Comparison of ENCODE assay signal across 20 cellular contexts in genomic region chr12:76055393-76055792, GRCh38. TPM values are rescaled to one million over a fixed set of nuclear protein-coding genes. Genes with fewer than 3 reads are reported as not detected.
DNase-seq lines count a peak whose midpoint lies in the region; ATAC-seq, FAIRE-seq and TF ChIP-seq lines count a peak whose summit lies in the region.
"Had no signal": no experiment of that assay in that cellular context is flagged by ENCODE, and none has a peak within 500 bp of the region (broad histone marks: within the 10 kb centered on the region; RNA-seq: fewer than 3 reads in every experiment).

No MANE protein-coding gene starts in this region.

- intact Hi-C loops in activated CD8-positive, alpha-beta T cell treated with anti-CD3 and anti-CD28 coated beads for 36 hours (cut with micrococcal nuclease): no loop called here
- intact Hi-C loops in activated CD4-positive, alpha-beta T cell treated with anti-CD3 and anti-CD28 coated beads, Interleukin-2, amount 10 ng/mL, durations not matched to agents 24 days and 14 days (cut with micrococcal nuclease): no loop called here

- H3K27ac Mint-ChIP-seq in HFFc6: no peak overlapping the region
- no peak overlapping the region for H3K27ac Mint-ChIP-seq in activated CD8-positive, alpha-beta T cell treated with anti-CD3 and anti-CD28 coated beads for 36 hours
- H3K27ac Mint-ChIP-seq in activated CD4-positive, alpha-beta T cell treated with anti-CD3 and anti-CD28 coated beads, Interleukin-2, amount 10 ng/mL, durations not matched to agents 24 days and 14 days: no peak overlapping the region
- H3K27ac Mint-ChIP-seq: CD8-positive, alpha-beta T cell had no signal

- H3K27me3 ChIP-seq in iPS-20b (ENCODE audit: insufficient read depth, low read length): no peaks in the 10 kb centered on the region
- H3K27me3 ChIP-seq: BLaER1 had no signal

- POLR2A ChIA-PET in A549 (lab: Yijun Ruan, JAX): no interaction called here
- POLR2A ChIA-PET in activated CD8-positive, alpha-beta T cell treated with anti-CD3 and anti-CD28 coated beads for 36 hours (lab: Charles Lee): interaction anchor here (1.2 to 1.3 kb wide), 2 partner anchors 12 to 18 kb away, joined by 3 to 5 read pairs; no protein-coding TSS in a partner anchor

- CTCF ChIA-PET in A549 (lab: Yijun Ruan, JAX): interaction anchor here (0.9 to 1.5 kb wide), 3 partner anchors 103 to 401 kb away, joined by 3 to 4 read pairs (median 3); partner anchors contain the start of gene BBS10
- CTCF ChIA-PET in activated CD8-positive, alpha-beta T cell treated with anti-CD3 and anti-CD28 coated beads for 36 hours (lab: Charles Lee): interaction anchor here (1.4 kb wide), 1 partner anchor 570 kb away, joined by 3 read pairs; no protein-coding TSS in a partner anchor

- no peak for DNase-seq in A549 (ENCODE audit: low read depth in 1 of 2, low spot score in 1 of 2)
- no peak for DNase-seq in HFFc6
- no peak for DNase-seq in choroid plexus epithelial cell (ENCODE audit: low read depth)
- DNase-seq in GM19239 (ENCODE audit: insufficient read length, low spot score): no peak
- no peak for DNase-seq in NCI-H1105 treated with DMSO at 0.1 percent for 48 hours (lab: John Stamatoyannopoulos, UW)
- no peak for DNase-seq in activated CD8-positive, alpha-beta T cell treated with anti-CD3 and anti-CD28 coated beads for 36 hours
- no peak for DNase-seq in activated CD4-positive, alpha-beta T cell treated with anti-CD3 and anti-CD28 coated beads, Interleukin-2, amount 10 ng/mL, durations not matched to agents 24 days and 14 days
- DNase-seq: 8988T; CD8-positive, alpha-beta T cell; DMS79 treated with DMSO at 0.1 percent for 48 hours; KBM-7; NCI-H146; NCI-H2081; NCI-H510A; NCI-H82 had no signal

- no peak overlapping the region for H3K27ac ChIP-seq in A549
- peak overlapping the region; percentile 27 for H3K27ac ChIP-seq in iPS-20b (ENCODE audit: low read length)
- H3K27ac ChIP-seq: BLaER1, HL-60, SK-N-MC had no signal

- H3K4me3 ChIP-seq in A549 (no peak overlapping the region), choroid plexus epithelial cell (ENCODE audit: low read depth, low read length) (no peak overlapping the region), iPS-20b (ENCODE audit: low read length) (peak overlapping the region; percentile 12; the same call in 1 of the 2 replicates)
- H3K4me3 ChIP-seq: BLaER1, SK-N-MC had no signal

- H3K9ac ChIP-seq in iPS-20b (ENCODE audit: low read depth, low read length): 0 out of 2 replicates have a peak overlapping the region, but pooled peaks have one; percentile 24
- H3K9ac ChIP-seq: BLaER1 had no signal

- TF ChIP-seq CTCF in A549 (IDR thresholded peaks at IDR 0.05) (no peak), HFFc6 (IDR thresholded peaks at IDR 0.05) (peak; percentile 14; the same call in 1 of the 2 replicates), choroid plexus epithelial cell (conservative IDR thresholded peaks at IDR 0.05; ENCODE audit: low read depth, low read length) (peak; percentile 15)
- no peak for TF ChIP-seq CTCF in activated CD8-positive, alpha-beta T cell treated with anti-CD3 and anti-CD28 coated beads for 36 hours (IDR thresholded peaks at IDR 0.05)

- 80% methylated on average over 2 of the region's 2 CpGs for whole genome bisulfite sequencing in A549 (ENCODE audit: missing lambda C conversion rate)

- H3K36me3 Mint-ChIP-seq in HFFc6 (ENCODE audit: low read depth): peaks cover 62% of the 10 kb centered on the region
- peaks cover 68% of the 10 kb centered on the region for H3K36me3 Mint-ChIP-seq in activated CD8-positive, alpha-beta T cell treated with anti-CD3 and anti-CD28 coated beads for 36 hours (ENCODE audit: low read depth)
- peaks cover 66% of the 10 kb centered on the region for H3K36me3 Mint-ChIP-seq in activated CD4-positive, alpha-beta T cell treated with anti-CD3 and anti-CD28 coated beads, Interleukin-2, amount 10 ng/mL, durations not matched to agents 24 days and 14 days (ENCODE audit: low read depth)

- H3K9me3 ChIP-seq in A549 (no peaks in the 10 kb centered on the region), iPS-20b (ENCODE audit: insufficient read depth, low read depth, low read length) (no peaks in the 10 kb centered on the region)
- H3K9me3 ChIP-seq: BLaER1 had no signal

- no peak for TF ChIP-seq EP300 in A549 (IDR thresholded peaks at IDR 0.05)

- ATAC-seq in A549: peak in 1 of 2 experiments; percentile 39; a peak in 1 of 6 replicates
- no peak for ATAC-seq in activated CD8-positive, alpha-beta T cell treated with anti-CD3 and anti-CD28 coated beads for 36 hours
- ATAC-seq: CD8-positive, alpha-beta T cell had no signal

- TF ChIP-seq POLR2A in A549 (IDR thresholded peaks at IDR 0.05; ENCODE audit: low read length): no peak

- H3K4me1 ChIP-seq in A549: peaks cover 9% of the 10 kb centered on the region; the same call in 2 of the 3 replicates
- H3K4me1 ChIP-seq in iPS-20b (ENCODE audit: insufficient read depth, low read length): peaks cover 26% of the 10 kb centered on the region
- H3K4me1 ChIP-seq: BLaER1 had no signal

- H3K4me2 ChIP-seq in A549: no peak overlapping the region
- H3K4me2 ChIP-seq: BLaER1 had no signal

- H3K4me3 Mint-ChIP-seq in HFFc6: no peak overlapping the region
- no peak overlapping the region for H3K4me3 Mint-ChIP-seq in activated CD8-positive, alpha-beta T cell treated with anti-CD3 and anti-CD28 coated beads for 36 hours
- H3K4me3 Mint-ChIP-seq in activated CD4-positive, alpha-beta T cell treated with anti-CD3 and anti-CD28 coated beads, Interleukin-2, amount 10 ng/mL, durations not matched to agents 24 days and 14 days: no peak overlapping the region
- H3K4me3 Mint-ChIP-seq: CD8-positive, alpha-beta T cell had no signal

- H3K4me1 Mint-ChIP-seq in HFFc6 (ENCODE audit: low read depth): peaks cover 22% of the 10 kb centered on the region
- H3K4me1 Mint-ChIP-seq in activated CD8-positive, alpha-beta T cell treated with anti-CD3 and anti-CD28 coated beads for 36 hours (ENCODE audit: low read depth): peaks cover 13% of the 10 kb centered on the region
- peaks cover 3% of the 10 kb centered on the region for H3K4me1 Mint-ChIP-seq in activated CD4-positive, alpha-beta T cell treated with anti-CD3 and anti-CD28 coated beads, Interleukin-2, amount 10 ng/mL, durations not matched to agents 24 days and 14 days

- no peaks in the 10 kb centered on the region; the same call in 1 of the 2 replicates for H3K27me3 Mint-ChIP-seq in HFFc6 (ENCODE audit: insufficient read depth)
- H3K27me3 Mint-ChIP-seq in activated CD8-positive, alpha-beta T cell treated with anti-CD3 and anti-CD28 coated beads for 36 hours: no peaks in the 10 kb centered on the region
- H3K27me3 Mint-ChIP-seq in activated CD4-positive, alpha-beta T cell treated with anti-CD3 and anti-CD28 coated beads, Interleukin-2, amount 10 ng/mL, durations not matched to agents 24 days and 14 days: no peaks in the 10 kb centered on the region

- TF ChIP-seq RAD21 in A549 (conservative IDR thresholded peaks at IDR 0.05 in 1 of 2, IDR thresholded peaks at IDR 0.05 in 1 of 2): no peak

- peaks cover 99% of the 10 kb centered on the region for H3K36me3 ChIP-seq in iPS-20b (ENCODE audit: insufficient read depth, low read depth, low read length)

- H3K9me3 Mint-ChIP-seq in HFFc6: no peaks in the 10 kb centered on the region
- no peaks in the 10 kb centered on the region for H3K9me3 Mint-ChIP-seq in activated CD8-positive, alpha-beta T cell treated with anti-CD3 and anti-CD28 coated beads for 36 hours
- H3K9me3 Mint-ChIP-seq in activated CD4-positive, alpha-beta T cell treated with anti-CD3 and anti-CD28 coated beads, Interleukin-2, amount 10 ng/mL, durations not matched to agents 24 days and 14 days: no peaks in the 10 kb centered on the region
- H3K9me3 Mint-ChIP-seq: CD8-positive, alpha-beta T cell had no signal

- FAIRE-seq in A549 (lab: Jason Lieb, UNC): peak; percentile 76
- FAIRE-seq in GM19239 (lab: Jason Lieb, UNC): no peak
- FAIRE-seq: HTR-8/SVneo had no signal

TF ChIP-seq in A549, 52 proteins besides CTCF, POLR2A, EP300 and RAD21 (continues in another document):
- TF ChIP-seq EHF (CRISPR knock-in tag; IDR thresholded peaks at IDR 0.05): no peak

RNA-seq across cellular contexts. Expression of gene PHLDA1, which starts 23.8 kb away (rescaled TPM):
- polyA plus RNA-seq in A549 (2011; rRNA removed) (54.1 and 71.6 TPM in 2 replicates), A549 (2017; fragmentation: RNase III; extraction: RNeasy Plus Mini Kit Qiagen cat#74134 plus additional on column Dnase treatment) (32.7 to 43.1 TPM (median 39.3 TPM) in 3 replicates)
- 34.1 and 42.4 TPM in 2 replicates for polyA plus RNA-seq in A549 (2012; cell fraction: cytosol; rRNA removed)
- 42.2 and 45.0 TPM in 2 replicates for polyA plus RNA-seq in A549 (2012; cell fraction: nucleus; rRNA removed)
- polyA minus RNA-seq in A549 (2011; rRNA and poly(A)+ RNA removed): 44.3 and 53.0 TPM in 2 replicates
- 10 to 100 TPM; 49.2 to 81.5 (median 76.2) TPM for total RNA-seq in HFFc6 (2021; fragmentation: NEBNext Ultra II Directional; extraction: Animal tissue kit (Norgen Biotek cat#: 25700))
- total RNA-seq in activated CD8-positive, alpha-beta T cell treated with anti-CD3 and anti-CD28 coated beads for 36 hours: 10 to 100 TPM; 33.9 to 35.0 TPM
- total RNA-seq in activated CD4-positive, alpha-beta T cell treated with anti-CD3 and anti-CD28 coated beads, Interleukin-2, amount 10 ng/mL, durations not matched to agents 24 days and 14 days: 59.6 and 60.7 TPM in 2 replicates

RNA-seq across cellular contexts. Expression of gene NAP1L1, which starts 29.1 kb away (rescaled TPM):
- polyA plus RNA-seq in A549 (2011; rRNA removed): 640 and 943 TPM in 2 replicates
- 191 and 238 TPM in 2 replicates for polyA plus RNA-seq in A549 (2012; cell fraction: cytosol; rRNA removed)
- polyA plus RNA-seq in A549 (2012; cell fraction: nucleus; rRNA removed): 109 and 153 TPM in 2 replicates
- polyA plus RNA-seq in A549 (2017; fragmentation: RNase III; extraction: RNeasy Plus Mini Kit Qiagen cat#74134 plus additional on column Dnase treatment): 695 to 725 TPM (median 709 TPM) in 3 replicates
- 135 and 141 TPM in 2 replicates for polyA minus RNA-seq in A549 (2011; rRNA and poly(A)+ RNA removed)
- total RNA-seq in HFFc6 (2021; fragmentation: NEBNext Ultra II Directional; extraction: Animal tissue kit (Norgen Biotek cat#: 25700)): 100 to 1,000 TPM; 473 to 573 (median 520) TPM
- 1,000 to 10,000 TPM; 1,090 to 1,104 TPM for total RNA-seq in activated CD8-positive, alpha-beta T cell treated with anti-CD3 and anti-CD28 coated beads for 36 hours
- total RNA-seq in activated CD4-positive, alpha-beta T cell treated with anti-CD3 and anti-CD28 coated beads, Interleukin-2, amount 10 ng/mL, durations not matched to agents 24 days and 14 days: 652 and 689 TPM in 2 replicates

Comparison
In these comparisons a context has a peak if more than half of its experiments do, and no peak if none do; other contexts are left out.
1. CTCF ChIP-seq: peak in HFFc6 (single experiment) and choroid plexus epithelial cell (single experiment); none in A549 (single experiment) and activated CD8-positive, alpha-beta T cell treated with anti-CD3 and anti-CD28 coated beads for 36 hours (single experiment).